20 cellular contexts compared by ENCODE assay signal in the genomic region with DNA sequence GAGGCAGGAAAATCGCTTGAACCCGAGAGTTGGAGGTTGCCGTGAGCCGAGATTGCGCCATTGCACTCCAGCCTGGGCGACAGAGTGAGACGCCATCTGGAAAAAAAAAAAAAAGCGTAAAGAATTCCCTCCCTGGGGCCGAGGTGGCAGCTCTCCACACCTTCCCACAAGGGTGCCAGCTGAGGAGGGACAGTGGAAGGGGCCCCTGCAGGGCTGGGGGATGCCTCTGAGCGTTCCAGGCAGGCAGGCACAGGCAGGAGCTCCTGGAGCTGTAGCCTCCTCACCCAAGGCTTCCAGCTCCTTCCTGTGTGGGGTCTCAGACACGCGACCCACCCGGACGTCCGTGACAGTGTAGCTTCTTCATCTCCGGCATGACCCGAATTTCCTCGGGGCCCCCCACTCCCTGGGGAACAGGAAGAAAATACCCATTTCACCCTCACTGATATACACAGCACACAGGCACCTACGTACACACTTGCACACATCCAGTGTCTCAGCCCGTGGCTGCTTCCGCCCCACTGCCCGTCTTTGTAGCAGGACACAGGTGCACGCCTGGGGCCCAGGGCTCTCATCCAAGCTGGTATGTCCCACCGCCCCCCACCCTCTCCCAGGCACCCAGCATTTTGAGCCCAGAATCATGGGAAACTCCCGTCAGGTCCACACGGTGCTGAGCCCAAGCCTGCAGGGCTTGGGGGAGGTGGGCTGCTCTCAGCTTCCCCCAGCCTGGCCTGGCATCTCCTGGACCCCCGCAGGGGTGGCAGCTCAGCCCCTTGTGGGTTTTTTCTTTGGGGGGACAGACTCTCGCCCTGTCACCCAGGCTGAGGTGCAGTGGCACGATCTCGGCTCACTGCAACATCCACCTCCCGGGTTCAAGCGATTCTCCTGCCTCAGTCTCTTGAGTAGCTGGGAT. TPM values are rescaled to one million over a fixed set of nuclear protein-coding genes. Genes with fewer than 3 reads are reported as not detected.
DNase-seq lines count a peak whose midpoint lies in the region; ATAC-seq and TF ChIP-seq lines count a peak whose summit lies in the region.
"Had no signal": no experiment of that assay in that cellular context is flagged by ENCODE, and none has a peak within 500 bp of the region (broad histone marks: within the 10 kb centered on the region; RNA-seq: fewer than 3 reads in every experiment).

No MANE protein-coding gene starts in this region.

- WGBS in mesenchymal stem cell, result 83% methylated on average over 31 of the region's 32 CpGs

- H3K79me2 ChIP-seq in HCT116 (ENCODE audit: insufficient read depth, low read length), result no peaks in the 10 kb centered on the region

- H3K4me3 ChIP-seq in HCT116 (replicated peaks in 1 of 2; ENCODE audit: low read depth in 1 of 2, low read length in 2 of 2), result no peak overlapping the region
- no peak overlapping the region for H3K4me3 ChIP-seq in mesenchymal stem cell (ENCODE audit: insufficient read depth in 1 of 2, low read depth in 1 of 2, low read length in 2 of 2)

- H2AFZ ChIP-seq in HCT116 (ENCODE audit: low read depth, low read length, poor library complexity, severe bottlenecking) (no peak overlapping the region), mesenchymal stem cell (ENCODE audit: low read depth, low read length) (no peak overlapping the region)

- H3K4ac ChIP-seq in mesenchymal stem cell (ENCODE audit: low read depth in 1 of 2, low read length in 2 of 2), result no peak overlapping the region

- H3K4me2 ChIP-seq in HCT116 (ENCODE audit: low read length) (no peak overlapping the region), mesenchymal stem cell (ENCODE audit: low read length, poor library complexity, severe bottlenecking) (no peak overlapping the region)

- H3K27ac Mint-ChIP-seq in T-helper 17 cell, result no peak overlapping the region
- H3K27ac Mint-ChIP-seq: memory B cell; T-helper 2 cell treated with Interferon-gamma antibody and Interleukin-4, amounts not matched to agents 5 μg/mL and 100 μg/mL, for 36 hours had no signal

- H2BK15ac ChIP-seq in mesenchymal stem cell (ENCODE audit: low read depth, poor library complexity, severe bottlenecking), result no peak overlapping the region

- intact Hi-C loops in HCT116 (cut with micrococcal nuclease), result loop anchor here (1.0 kb wide), 2 partner anchors 19 to 231 kb away; no protein-coding TSS in a partner anchor

- TF ChIP-seq RAD21 in HCT116 (IDR thresholded peaks at IDR 0.05; ENCODE audit: low read depth), result no peak

- H2BK12ac ChIP-seq in mesenchymal stem cell (ENCODE audit: low read length in 2 of 2), result no peak overlapping the region

- no peaks in the 10 kb centered on the region for H4K20me1 ChIP-seq in HCT116 (ENCODE audit: insufficient read depth)

- POLR2A ChIA-PET in HCT116 (lab: Charles Lee), result interaction anchor here (0.9 to 1.0 kb wide), 2 partner anchors 18 to 254 kb away, joined by 3 to 4 read pairs; no protein-coding TSS in a partner anchor

- no peak overlapping the region for H2AK5ac ChIP-seq in mesenchymal stem cell (ENCODE audit: low read length, severe bottlenecking)

- no peak overlapping the region for H2BK5ac ChIP-seq in mesenchymal stem cell (ENCODE audit: low read depth, low read length, poor library complexity, severe bottlenecking)

- H3K18ac ChIP-seq in mesenchymal stem cell (ENCODE audit: low read depth in 1 of 2, low read length in 2 of 2), result no peak overlapping the region

- peaks cover 8% of the 10 kb centered on the region for H3K4me1 Mint-ChIP-seq in T-helper 17 cell

- BruUV-seq in HCT116 (replicated peaks; lab: Mats Ljungman, UMichigan), result no TSS peak

- H3K14ac ChIP-seq in mesenchymal stem cell (ENCODE audit: low read length in 2 of 2), result no peak overlapping the region

- H3K36me3 ChIP-seq in HCT116 (ENCODE audit: control insufficient read depth in 1 of 2, insufficient read depth in 2 of 2, low read length in 2 of 2), result no peaks in the 10 kb centered on the region
- H3K36me3 ChIP-seq in mesenchymal stem cell (ENCODE audit: control insufficient read depth in 1 of 2, insufficient read depth in 2 of 2, low read depth in 1 of 2, low read length in 2 of 2), result peaks cover 0 to 4% of the 10 kb centered on the region in 2 experiments
- H3K36me3 ChIP-seq: gastrocnemius medialis, right lobe of liver had no signal

- no peaks in the 10 kb centered on the region for H3K36me3 Mint-ChIP-seq in T-helper 17 cell (ENCODE audit: low read depth)
- H3K36me3 Mint-ChIP-seq: memory B cell had no signal

- peak overlapping the region; percentile 43 for H3K4me3 Mint-ChIP-seq in T-helper 17 cell
- H3K4me3 Mint-ChIP-seq: activated T-cell treated with anti-CD3 and anti-CD28 coated beads, Interleukin-2, amount 50 U/mL, for 4 hours; T-helper 2 cell treated with Interferon-gamma antibody and Interleukin-4, amounts not matched to agents 5 μg/mL and 100 μg/mL, for 36 hours had no signal

- H4K91ac ChIP-seq in mesenchymal stem cell (ENCODE audit: low read length), result no peak overlapping the region

- DNase-seq in DMS53 (lab: John Stamatoyannopoulos, UW) (peak; percentile 47), DMS53 treated with DMSO at 0.1 percent for 48 hours (lab: John Stamatoyannopoulos, UW; ENCODE audit: unreplicated experiment) (no peak), HCT116 (ENCODE audit: low read depth, low spot score) (no peak), T-helper 17 cell (no peak), mesenchymal stem cell (no peak), NAMALWA (ENCODE audit: low spot score) (no peak)
- DNase-seq: NCI-H2227 treated with DMSO at 0.1 percent for 48 hours had no signal

- no peak for TF ChIP-seq POLR2A in HCT116 (IDR thresholded peaks at IDR 0.05; ENCODE audit: borderline replicate concordance, extremely low read depth, insufficient read depth, insufficient read length)

- H3K27me3 ChIP-seq in HCT116 (ENCODE audit: insufficient read depth, low read length), result no peaks in the 10 kb centered on the region
- peaks cover 6 to 12% of the 10 kb centered on the region in 2 experiments for H3K27me3 ChIP-seq in mesenchymal stem cell (ENCODE audit: control insufficient read depth in 1 of 2, insufficient read depth in 1 of 2, low read length in 2 of 2)
- H3K27me3 ChIP-seq: gastrocnemius medialis, right lobe of liver had no signal

- CTCF ChIA-PET in HCT116 (lab: Charles Lee), result interaction anchor here (0.6 to 5.8 kb wide), 13 partner anchors 9 to 763 kb away, joined by 3 to 63 read pairs (median 4); no protein-coding TSS in a partner anchor

- no peak for ATAC-seq in HCT116
- no peak for ATAC-seq in T-helper 17 cell
- ATAC-seq in HG03521 (IDR thresholded peaks at IDR 0.05; ENCODE audit: unreplicated experiment), result no peak
- no peak for ATAC-seq in HG02885 (IDR thresholded peaks at IDR 0.05; ENCODE audit: poor library complexity, unreplicated experiment)

- H3K9ac ChIP-seq in HCT116 (ENCODE audit: low read length) (0 out of 2 replicates have a peak overlapping the region, but pooled peaks have one; percentile 51), mesenchymal stem cell (ENCODE audit: low read length) (peak overlapping the region; percentile 15)

- H3K27me3 Mint-ChIP-seq in T-helper 17 cell, result no peaks in the 10 kb centered on the region
- H3K27me3 Mint-ChIP-seq: memory B cell had no signal

- H4K8ac ChIP-seq in mesenchymal stem cell (ENCODE audit: low read length), result no peak overlapping the region

- no peaks in the 10 kb centered on the region for H3K9me3 ChIP-seq in HCT116 (ENCODE audit: control insufficient read depth in 1 of 2, insufficient read depth in 1 of 2, low read depth in 1 of 2, low read length in 2 of 2)
- H3K9me3 ChIP-seq in T-helper 17 cell (ENCODE audit: control insufficient read depth, low read length, poor library complexity, severe bottlenecking), result no peaks in the 10 kb centered on the region
- H3K9me3 ChIP-seq in mesenchymal stem cell (ENCODE audit: control insufficient read depth, low read length), result no peaks in the 10 kb centered on the region
- H3K9me3 ChIP-seq: gastrocnemius medialis, right lobe of liver had no signal

- H3K79me1 ChIP-seq in mesenchymal stem cell (replicated peaks; ENCODE audit: low read length, poor library complexity, severe bottlenecking), result no peaks in the 10 kb centered on the region

- no peaks in the 10 kb centered on the region for H3K9me2 ChIP-seq in HCT116 (ENCODE audit: insufficient read depth)

- no peak overlapping the region for H3K23ac ChIP-seq in mesenchymal stem cell (ENCODE audit: low read length in 2 of 2)

- peaks cover 10 to 15% of the 10 kb centered on the region in 2 experiments; a peak in 3 of 4 replicates for H3K4me1 ChIP-seq in HCT116 (ENCODE audit: control insufficient read depth in 1 of 2, insufficient read depth in 2 of 2, low read length in 2 of 2)
- H3K4me1 ChIP-seq in mesenchymal stem cell (ENCODE audit: control insufficient read depth, insufficient read depth, low read depth, low read length), result peaks cover 11% of the 10 kb centered on the region

- no peak overlapping the region for H2BK120ac ChIP-seq in mesenchymal stem cell (ENCODE audit: low read depth, low read length)

- RAD21 ChIA-PET in HCT116 (lab: Charles Lee; ENCODE audit: low non-redundant PET in 1 of 2, low total read pairs in 2 of 2, uncharacterized antibody in 2 of 2, unreplicated experiment in 2 of 2), result interaction anchor here (1.1 to 2.2 kb wide), 5 partner anchors 18 to 268 kb away, joined by 3 to 12 read pairs (median 6); no protein-coding TSS in a partner anchor

- peak overlapping the region; percentile 39; the same call in 1 of the 2 replicates for H3K27ac ChIP-seq in HCT116 (ENCODE audit: low read depth, low read length)
- no peak overlapping the region for H3K27ac ChIP-seq in mesenchymal stem cell (ENCODE audit: low read length, poor library complexity, severe bottlenecking)
- H3K27ac ChIP-seq: gastrocnemius medialis, right lobe of liver had no signal

- TF ChIP-seq CTCF in HCT116 (IDR thresholded peaks at IDR 0.05 in 2 of 3, conservative IDR thresholded peaks at IDR 0.05 in 1 of 3; ENCODE audit: borderline replicate concordance in 1 of 3, insufficient read depth in 1 of 3, low read depth in 2 of 3, low read length in 2 of 3), result no peak

TF ChIP-seq in HCT116, 20 proteins besides CTCF, POLR2A, EP300 and RAD21 (continues in another document):
- TF ChIP-seq TCF7L2 (IDR thresholded peaks at IDR 0.05; ENCODE audit: borderline replicate concordance, extremely low read depth, insufficient read depth, insufficient read length), result no peak
- no peak for TF ChIP-seq ELF1 (IDR thresholded peaks at IDR 0.05; ENCODE audit: borderline replicate concordance, low read depth)
- TF ChIP-seq, protein P1, sequence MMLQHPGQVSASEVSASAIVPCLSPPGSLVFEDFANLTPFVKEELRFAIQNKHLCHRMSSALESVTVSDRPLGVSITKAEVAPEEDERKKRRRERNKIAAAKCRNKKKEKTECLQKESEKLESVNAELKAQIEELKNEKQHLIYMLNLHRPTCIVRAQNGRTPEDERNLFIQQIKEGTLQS (IDR thresholded peaks at IDR 0.05), result no peak
- TF ChIP-seq JUND (IDR thresholded peaks at IDR 0.05), result no peak
- TF ChIP-seq SP1 (IDR thresholded peaks at IDR 0.05; ENCODE audit: low read depth), result no peak

RNA-seq across cellular contexts. Expression of a gene that starts 25.7 kb away (rescaled TPM):
- total RNA-seq in HCT116 (2021; ENCODE audit: unreplicated experiment) (not detected), T-helper 17 cell (not detected)
- not detected in 2 replicates for polyA plus RNA-seq in HCT116 (2012)
- not detected for polyA plus RNA-seq in mesenchymal stem cell (2013, experiment 1 of 2)
- polyA plus RNA-seq in mesenchymal stem cell (2013, experiment 2 of 2), result not detected
- total RNA-seq: A172; activated T-cell treated with anti-CD3 and anti-CD28 coated beads, Interleukin-2, amount 50 U/mL, for 4 hours; dermis blood vessel endothelial cell; gastrocnemius medialis; posterior vena cava; right lobe of liver; subcutaneous adipose tissue; ureter had no signal
- polyA plus RNA-seq: adipose tissue had no signal

RNA-seq across cellular contexts. Expression of a gene that starts 47.0 kb away (rescaled TPM):
- total RNA-seq in HCT116 (2021; ENCODE audit: unreplicated experiment) (14.2 TPM), T-helper 17 cell (10 to 100 TPM; 18.7 to 19.5 TPM)
- polyA plus RNA-seq in HCT116 (2012), result 9.5 and 9.9 TPM in 2 replicates
- polyA plus RNA-seq in mesenchymal stem cell (2013, experiment 1 of 2), result 20.2 TPM
- 20.4 TPM for polyA plus RNA-seq in mesenchymal stem cell (2013, experiment 2 of 2)
